Comparison of ENCODE assay signal across 8 cellular contexts in the genomic region with DNA sequence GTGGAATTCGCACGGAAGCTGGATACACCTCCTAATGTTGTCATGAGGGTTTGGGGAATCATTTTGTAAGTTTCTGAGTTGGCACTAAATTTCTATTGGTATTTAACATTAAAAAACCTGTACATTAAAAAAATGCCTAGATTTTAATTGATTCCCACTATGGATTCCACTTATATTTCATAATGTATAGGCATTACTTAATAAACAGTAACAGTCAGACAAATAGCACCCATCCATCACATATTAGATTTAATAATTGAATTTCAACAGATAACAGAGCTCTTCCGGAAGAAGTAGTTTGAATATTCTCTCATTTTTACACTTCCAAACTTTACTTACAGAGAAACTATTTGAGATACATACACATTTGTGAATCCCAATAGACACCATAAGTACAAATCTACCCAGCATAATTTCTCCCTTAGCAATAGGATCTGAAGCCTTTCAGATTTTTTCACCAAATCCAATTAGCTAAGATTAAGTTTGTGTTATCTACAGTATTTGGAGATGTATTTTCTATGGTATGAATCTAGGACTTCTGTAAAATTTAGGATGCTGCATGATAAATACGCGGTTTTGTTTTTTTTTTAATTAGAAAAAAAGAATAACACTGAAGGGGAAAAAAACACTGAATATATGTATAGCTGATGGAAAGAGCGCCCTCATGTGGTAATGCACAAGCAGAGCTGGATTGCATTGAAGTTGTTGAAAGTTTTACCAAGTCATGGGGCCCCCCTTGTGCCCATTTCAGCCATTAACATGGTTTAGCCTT. TPM values are rescaled to one million over a fixed set of nuclear protein-coding genes. Genes with fewer than 3 reads are reported as not detected.
DNase-seq lines count a peak whose midpoint lies in the region; ATAC-seq and TF ChIP-seq lines count a peak whose summit lies in the region.

No MANE protein-coding gene starts in this region.

- ATAC-seq in GM21367 (IDR thresholded peaks at IDR 0.05; ENCODE audit: unreplicated experiment): peak; percentile 86
- peak; percentile 76 for ATAC-seq in HG03571 (IDR thresholded peaks at IDR 0.05; ENCODE audit: unreplicated experiment)
- ATAC-seq in stimulated activated naive CD8-positive, alpha-beta T cell treated with anti-CD3 and anti-CD28 coated beads, Interleukin-15, Interleukin-2, amounts not matched to agents 100 U/mL and 50 U/mL, for 24 hours: no peak

- H3K4me3 ChIP-seq in fibroblast of villous mesenchyme (ENCODE audit: low read depth, low read length): no peak overlapping the region

- in situ Hi-C loops in SK-MEL-5 (cut with HindIII; ENCODE audit: low pct_unique_long_range_greater_than_20kb, low sequenced_read_pairs): no loop called here

- DNase-seq in NCI-H2081 (lab: John Stamatoyannopoulos, UW) (peak; percentile 12 to 42), NCI-H2081 treated with DMSO at 0.1 percent for 48 hours (lab: John Stamatoyannopoulos, UW) (no peak), SK-MEL-5 (ENCODE audit: low read depth, low spot score) (peak; percentile 89), fibroblast of villous mesenchyme (ENCODE audit: low read depth) (peak; percentile 29)
- DNase-seq in stimulated activated naive CD8-positive, alpha-beta T cell treated with anti-CD3 and anti-CD28 coated beads, Interleukin-15, Interleukin-2, amounts not matched to agents 100 U/mL and 50 U/mL, for 24 hours: peak; percentile 16
- no peak for DNase-seq in stimulated activated naive CD4-positive, alpha-beta T cell treated with Interleukin-2 at 50 U/mL for 16 hours (lab: John Stamatoyannopoulos, UW)

- peak; percentile 59 for TF ChIP-seq CTCF in fibroblast of villous mesenchyme (IDR thresholded peaks at IDR 0.05; ENCODE audit: insufficient read depth, low read depth, low read length)

RNA-seq across cellular contexts. Expression of gene ODAM, which starts 12.2 kb away (rescaled TPM):
- not detected in 2 replicates for total RNA-seq in SK-MEL-5 (2014; rRNA removed; shearing (Covaris generic))
- polyA plus RNA-seq in SK-MEL-5 (2015; cell fraction: cytosol; rRNA removed): not detected in 2 replicates
- polyA plus RNA-seq in SK-MEL-5 (2015; cell fraction: nucleus; rRNA removed): not detected in 2 replicates
- total RNA-seq in fibroblast of villous mesenchyme: not detected in 2 replicates

RNA-seq across cellular contexts. Expression of gene PRR27, which starts 29.3 kb away (rescaled TPM):
- not detected in 2 replicates for total RNA-seq in SK-MEL-5 (2014; rRNA removed; shearing (Covaris generic))
- polyA plus RNA-seq in SK-MEL-5 (2015; cell fraction: cytosol; rRNA removed): not detected in 2 replicates
- polyA plus RNA-seq in SK-MEL-5 (2015; cell fraction: nucleus; rRNA removed): not detected in 2 replicates
- total RNA-seq in fibroblast of villous mesenchyme: not detected in 2 replicates

RNA-seq across cellular contexts. Expression of gene FDCSP, which starts 42.6 kb away (rescaled TPM):
- total RNA-seq in SK-MEL-5 (2014; rRNA removed; shearing (Covaris generic)): not detected in 2 replicates
- polyA plus RNA-seq in SK-MEL-5 (2015; cell fraction: cytosol; rRNA removed): not detected in 2 replicates
- polyA plus RNA-seq in SK-MEL-5 (2015; cell fraction: nucleus; rRNA removed): not detected in 2 replicates
- total RNA-seq in fibroblast of villous mesenchyme: not detected in 2 replicates

RNA-seq across cellular contexts. Expression of gene CSN3, which starts 59.0 kb away (rescaled TPM):
- not detected in 2 replicates for total RNA-seq in SK-MEL-5 (2014; rRNA removed; shearing (Covaris generic))
- 0.15 TPM in 1 of 2 replicates, not detected in the other for polyA plus RNA-seq in SK-MEL-5 (2015; cell fraction: cytosol; rRNA removed)
- polyA plus RNA-seq in SK-MEL-5 (2015; cell fraction: nucleus; rRNA removed): not detected in 2 replicates
- not detected in 2 replicates for total RNA-seq in fibroblast of villous mesenchyme

Comparison
In these comparisons a context has a peak if more than half of its experiments do, and no peak if none do; other contexts are left out.
1. DNase-seq: peak in NCI-H2081 (2 of 2), SK-MEL-5 (single experiment), fibroblast of villous mesenchyme (single experiment) and stimulated activated naive CD8-positive, alpha-beta T cell treated with anti-CD3 and anti-CD28 coated beads, Interleukin-15, Interleukin-2, amounts not matched to agents 100 U/mL and 50 U/mL, for 24 hours (single experiment); none in NCI-H2081 treated with DMSO at 0.1 percent for 48 hours (single experiment) and stimulated activated naive CD4-positive, alpha-beta T cell treated with Interleukin-2 at 50 U/mL for 16 hours (single experiment).